In the genomic region with DNA sequence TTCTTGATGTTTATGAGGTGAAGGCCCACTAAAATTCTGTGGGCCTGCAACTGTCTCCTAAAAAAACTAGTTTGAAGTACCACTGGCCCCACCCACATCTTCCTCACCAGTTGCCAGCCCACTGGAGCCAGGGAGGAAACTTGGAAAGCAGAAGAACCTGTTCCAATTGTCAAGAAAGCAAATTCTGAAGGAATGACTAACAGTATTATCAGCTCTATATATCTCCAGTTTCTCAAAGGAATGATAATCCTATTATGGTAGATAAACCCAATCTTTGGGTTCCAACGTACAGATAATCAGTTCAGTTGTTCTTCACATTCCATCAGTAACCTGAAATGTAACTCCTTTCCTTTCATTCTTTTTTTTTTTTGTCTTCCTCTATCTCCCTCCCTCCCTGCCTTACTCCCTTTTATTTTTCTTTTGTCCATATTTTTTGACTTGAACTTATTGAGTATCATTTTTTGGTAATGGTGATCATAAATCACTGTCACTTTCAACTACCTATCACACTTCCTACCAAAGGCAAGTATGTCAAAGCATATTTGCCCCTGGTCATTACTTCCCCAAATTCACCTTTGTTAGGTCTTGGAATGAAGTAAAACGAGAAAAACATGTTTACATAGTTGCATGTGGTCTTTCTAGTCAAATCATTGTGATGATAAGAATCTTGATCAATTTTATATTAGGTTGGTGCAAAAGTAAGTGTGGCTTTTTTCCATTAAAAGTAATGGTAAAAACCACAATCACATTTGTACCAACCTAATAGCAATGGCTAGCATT, we compare ENCODE assay signal across 26 cellular contexts.
DNase-seq lines count a peak whose midpoint lies in the region; ATAC-seq and TF ChIP-seq lines count a peak whose summit lies in the region.
"Had no signal": no experiment of that assay in that cellular context is flagged by ENCODE, and none has a peak within 500 bp of the region (broad histone marks: within the 10 kb centered on the region; RNA-seq: fewer than 3 reads in every experiment).

No MANE protein-coding gene starts in this region.

- peaks cover 10 to 18% of the 10 kb centered on the region in 2 donors for H3K9me3 Mint-ChIP-seq in stimulated activated naive CD8-positive, alpha-beta T cell treated with anti-CD3 and anti-CD28 coated beads, Interleukin-15, amount 100 ng/mL, for 72 hours
- H3K9me3 Mint-ChIP-seq in activated naive CD4-positive, alpha-beta T cell treated with anti-CD3 and anti-CD28 coated beads, Interleukin-2, amount 10 ng/mL, durations not matched to agents 7 days and 5 days, result peaks cover 8% of the 10 kb centered on the region

- no peak for ATAC-seq in stimulated activated naive CD8-positive, alpha-beta T cell treated with anti-CD3 and anti-CD28 coated beads, Interleukin-15, amount 100 ng/mL, for 72 hours
- ATAC-seq: A549; activated T-cell treated with anti-CD3 and anti-CD28 coated beads, Interleukin-2, amount 50 U/mL, for 4 hours; CD8-positive, alpha-beta T cell; WTC11 had no signal

- no peaks in the 10 kb centered on the region for H3K4me1 Mint-ChIP-seq in stimulated activated naive CD8-positive, alpha-beta T cell treated with anti-CD3 and anti-CD28 coated beads, Interleukin-15, amount 100 ng/mL, for 72 hours
- no peaks in the 10 kb centered on the region for H3K4me1 Mint-ChIP-seq in activated naive CD4-positive, alpha-beta T cell treated with anti-CD3 and anti-CD28 coated beads, Interleukin-2, amount 10 ng/mL, durations not matched to agents 7 days and 5 days
- H3K4me1 Mint-ChIP-seq: IgD-negative memory B cell had no signal

- CTCF ChIA-PET in activated naive CD4-positive, alpha-beta T cell treated with anti-CD3 and anti-CD28 coated beads, Interleukin-2, amount 10 ng/mL, durations not matched to agents 7 days and 5 days (lab: Charles Lee), result no interaction called here

- H3K4me3 Mint-ChIP-seq in stimulated activated naive CD8-positive, alpha-beta T cell treated with anti-CD3 and anti-CD28 coated beads, Interleukin-15, amount 100 ng/mL, for 72 hours, result no peak overlapping the region
- H3K4me3 Mint-ChIP-seq in activated naive CD4-positive, alpha-beta T cell treated with anti-CD3 and anti-CD28 coated beads, Interleukin-2, amount 10 ng/mL, durations not matched to agents 7 days and 5 days, result no peak overlapping the region
- H3K4me3 Mint-ChIP-seq: activated T-cell treated with anti-CD3 and anti-CD28 coated beads, Interleukin-2, amount 50 U/mL, for 4 hours; brain; CD8-positive, alpha-beta T cell; IgD-negative memory B cell; WTC11 had no signal

- no peak overlapping the region for H3K4me3 ChIP-seq in coronary artery
- H3K4me3 ChIP-seq: A549, adrenal gland had no signal

- H3K36me3 Mint-ChIP-seq in activated naive CD4-positive, alpha-beta T cell treated with anti-CD3 and anti-CD28 coated beads, Interleukin-2, amount 10 ng/mL, durations not matched to agents 7 days and 5 days, result no peaks in the 10 kb centered on the region
- H3K36me3 Mint-ChIP-seq: CD8-positive, alpha-beta T cell; IgD-negative memory B cell had no signal

- peaks cover 8% of the 10 kb centered on the region for H3K27me3 Mint-ChIP-seq in stimulated activated naive CD8-positive, alpha-beta T cell treated with anti-CD3 and anti-CD28 coated beads, Interleukin-15, amount 100 ng/mL, for 72 hours
- H3K27me3 Mint-ChIP-seq in activated naive CD4-positive, alpha-beta T cell treated with anti-CD3 and anti-CD28 coated beads, Interleukin-2, amount 10 ng/mL, durations not matched to agents 7 days and 5 days, result no peaks in the 10 kb centered on the region
- H3K27me3 Mint-ChIP-seq: IgD-negative memory B cell had no signal

- peak overlapping the region; percentile 68; the same call in 1 of the 2 replicates for H3K27ac ChIP-seq in VCaP
- H3K27ac ChIP-seq in coronary artery, result no peak overlapping the region
- H3K27ac ChIP-seq: A549, adrenal gland, neutrophil had no signal

- H3K27ac Mint-ChIP-seq in stimulated activated naive CD8-positive, alpha-beta T cell treated with anti-CD3 and anti-CD28 coated beads, Interleukin-15, amount 100 ng/mL, for 72 hours, result peak overlapping the region in 1 of 2 donors; percentile 86
- H3K27ac Mint-ChIP-seq in activated naive CD4-positive, alpha-beta T cell treated with anti-CD3 and anti-CD28 coated beads, Interleukin-2, amount 10 ng/mL, durations not matched to agents 7 days and 5 days, result no peak overlapping the region
- H3K27ac Mint-ChIP-seq: brain; CD8-positive, alpha-beta T cell; WTC11 had no signal

- no peak for TF ChIP-seq CTCF in VCaP (conservative IDR thresholded peaks at IDR 0.05)
- TF ChIP-seq CTCF in coronary artery (IDR thresholded peaks at IDR 0.05), result no peak

- DNase-seq in A172 (ENCODE audit: low spot score), result peak; percentile 4
- peak; percentile 47 for DNase-seq in HPDE6-E6E7 (ENCODE audit: extremely low spot score)
- peak; percentile 84 for DNase-seq in islet precursor cell
- no peak for DNase-seq in coronary artery (ENCODE audit: low spot score)
- no peak for DNase-seq in activated gamma-delta T cell treated with Interleukin-2 at 50 U/mL for 16 hours
- no peak for DNase-seq in stimulated activated naive CD8-positive, alpha-beta T cell treated with anti-CD3 and anti-CD28 coated beads, Interleukin-15, amount 100 ng/mL, for 72 hours
- no peak for DNase-seq in activated naive CD4-positive, alpha-beta T cell treated with anti-CD3 and anti-CD28 coated beads, Interleukin-2, amount 10 ng/mL, durations not matched to agents 7 days and 5 days
- DNase-seq: activated CD4-positive, alpha-beta T cell treated with anti-CD3 and anti-CD28 coated beads, Interleukin-2, amount 50 U/mL, for 1 hour; activated T-cell treated with anti-CD3 and anti-CD28 coated beads, Interleukin-2, amount 50 U/mL, for 4 hours; adrenal gland; CD8-positive, alpha-beta T cell; head of caudate nucleus; mesenchymal stem cell; NCI-H1417; NCI-H2081 treated with DMSO at 0.1 percent for 48 hours; NCI-H345; NCI-H774; stimulated activated naive CD4-positive, alpha-beta T cell treated with Interleukin-2 at 50 U/mL for 16 hours; SW 1271; T1000 had no signal

Comparison
In these comparisons a context has a peak if more than half of its experiments do, and no peak if none do; other contexts are left out.
1. DNase-seq: peak in A172 (single experiment), HPDE6-E6E7 (single experiment) and islet precursor cell (single experiment); none in coronary artery (single experiment), activated gamma-delta T cell treated with Interleukin-2 at 50 U/mL for 16 hours (single experiment), stimulated activated naive CD8-positive, alpha-beta T cell treated with anti-CD3 and anti-CD28 coated beads, Interleukin-15, amount 100 ng/mL, for 72 hours (0 of 2) and activated naive CD4-positive, alpha-beta T cell treated with anti-CD3 and anti-CD28 coated beads, Interleukin-2, amount 10 ng/mL, durations not matched to agents 7 days and 5 days (single experiment).